Comparison of ENCODE assay signal across 8 cellular contexts in the genomic region with DNA sequence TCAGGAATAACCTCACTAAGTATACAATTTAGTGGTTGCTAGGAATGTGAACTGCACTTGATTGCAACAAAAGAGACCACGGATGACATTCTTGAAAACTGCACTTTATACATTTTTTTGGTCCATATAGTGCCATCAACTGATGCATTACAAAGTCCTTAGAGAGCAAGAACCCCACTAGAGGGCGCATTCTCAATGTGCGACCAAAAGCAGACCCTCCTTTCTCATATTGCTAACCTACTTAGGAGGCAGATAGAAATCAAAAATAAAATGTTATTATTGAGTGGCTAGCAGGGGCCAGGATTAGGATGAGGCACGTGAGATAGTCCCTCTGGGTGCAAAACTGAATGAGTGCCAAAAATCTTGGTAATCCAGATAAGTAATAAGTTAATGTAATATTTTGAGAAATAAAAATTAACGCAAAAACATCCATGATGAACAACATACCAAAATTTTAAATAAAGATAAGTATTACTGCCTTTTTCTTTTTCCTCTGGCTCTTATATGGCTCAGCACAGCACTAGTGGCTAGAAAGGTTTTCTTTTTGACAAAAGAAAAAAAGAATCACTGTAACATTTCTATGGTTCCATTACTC.
DNase-seq lines count a peak whose midpoint lies in the region; ATAC-seq and TF ChIP-seq lines count a peak whose summit lies in the region.

No MANE protein-coding gene starts in this region.

- no peaks in the 10 kb centered on the region for H3K27me3 ChIP-seq in heart right ventricle

- no peaks in the 10 kb centered on the region for H3K9me3 ChIP-seq in heart right ventricle

- no peaks in the 10 kb centered on the region for H3K36me3 ChIP-seq in heart right ventricle

- intact Hi-C loops in heart right ventricle (cut with DNase I): no loop called here
- intact Hi-C loops in Right ventricle myocardium superior (cut with DNase I): no loop called here

- peaks cover 0 to 32% (median 0%) of the 10 kb centered on the region in 9 donors for H3K4me1 ChIP-seq in heart right ventricle

- peak in 5 of 8 donors; percentile 24 to 73 (median 42) for ATAC-seq in heart right ventricle
- no peak for ATAC-seq in Right ventricle myocardium superior (ENCODE audit: poor library complexity)
- ATAC-seq in GM21526 (IDR thresholded peaks at IDR 0.05; ENCODE audit: low FRiP score, unreplicated experiment): peak; percentile 86

- H3K27ac ChIP-seq in heart right ventricle: peak overlapping the region in 9 of 10 donors; percentile 2 to 70 (median 43)

- TF ChIP-seq CTCF in heart right ventricle (IDR thresholded peaks at IDR 0.05): peak in 8 of 9 donors; percentile 14 to 69 (median 54)
- TF ChIP-seq CTCF in fibroblast of villous mesenchyme (IDR thresholded peaks at IDR 0.05; ENCODE audit: insufficient read depth, low read depth, low read length): peak; percentile 86

- 29 to 30% methylated on average over 5 of the region's 5 CpGs for WGBS in heart right ventricle, 2 donors

- H3K4me3 ChIP-seq in heart right ventricle (no peak overlapping the region), fibroblast of villous mesenchyme (ENCODE audit: low read depth, low read length) (no peak overlapping the region)

- peak in 1 of 2 donors; percentile 28 for DNase-seq in heart right ventricle
- DNase-seq in Right ventricle myocardium superior: no peak
- DNase-seq in HT1080 (ENCODE audit: low read depth): peak; percentile 42
- DNase-seq in SK-N-DZ (ENCODE audit: low spot score): peak; percentile 79
- DNase-seq in fibroblast of villous mesenchyme (ENCODE audit: low read depth): peak; percentile 62
- DNase-seq in stimulated activated CD4-positive, alpha-beta T cell treated with anti-CD3 and anti-CD28 coated beads, Interleukin-2, amount 100 ng/mL, for 4 hours (ENCODE audit: low read depth): peak; percentile 1
- no peak for DNase-seq in mesenteric fat pad (ENCODE audit: low spot score)

Comparison
In these comparisons a context has a peak if more than half of its experiments do, and no peak if none do; other contexts are left out.
1. DNase-seq: peak in HT1080 (single experiment), SK-N-DZ (single experiment), fibroblast of villous mesenchyme (single experiment) and stimulated activated CD4-positive, alpha-beta T cell treated with anti-CD3 and anti-CD28 coated beads, Interleukin-2, amount 100 ng/mL, for 4 hours (single experiment); none in Right ventricle myocardium superior (single experiment) and mesenteric fat pad (single experiment).